8 cellular contexts compared by ENCODE assay signal in genomic region chr11:126211236-126212088, GRCh38. TPM values are rescaled to one million over a fixed set of nuclear protein-coding genes. Genes with fewer than 3 reads are reported as not detected.
A peak's percentile ranks its signal among the peaks of the same experiment; 100 is the strongest.
DNase-seq lines count a peak whose midpoint lies in the region; ATAC-seq, FAIRE-seq and TF ChIP-seq lines count a peak whose summit lies in the region.

TSS of gene FAM118B (plus strand) at chr11:126211782. CDS start at chr11:126235002, 23,220 bp downstream.
TSS of gene RPUSD4 (minus strand) at chr11:126211650. CDS start at chr11:126211638, 12 bp downstream.

- H3K36me3 ChIP-seq in right atrium auricular region, result peaks cover 14% of the 10 kb centered on the region

- H3K4me3 ChIP-seq in right atrium auricular region, result peak within 1 kb of the TSS; percentile 63 to 65

- FAIRE-seq in urothelium cell line (lab: Jason Lieb, UNC), result peak; percentile 63

- TF ChIP-seq CTCF in right atrium auricular region (IDR thresholded peaks at IDR 0.05), result no peak

- H3K27ac ChIP-seq in angular gyrus (ENCODE audit: low read depth, low read length) (peak within 1 kb of the TSS; percentile 26), right atrium auricular region (peak within 1 kb of the TSS; percentile 46 to 79)

- H3K4me1 ChIP-seq in right atrium auricular region, result peaks cover 0 to 19% of the 10 kb centered on the region in 2 donors

- ATAC-seq in GM18505 (IDR thresholded peaks at IDR 0.05; ENCODE audit: unreplicated experiment), result peak; percentile 96
- ATAC-seq in HG02970 (IDR thresholded peaks at IDR 0.05; ENCODE audit: low FRiP score, unreplicated experiment), result peak; percentile 97

- TF ChIP-seq POLR2A in GM18505 (IDR thresholded peaks at IDR 0.05; ENCODE audit: borderline replicate concordance, extremely low read depth, insufficient read depth, insufficient read length), result peak; percentile 97

- H3K9me3 ChIP-seq in right atrium auricular region, result no peaks in the 10 kb centered on the region

- DNase-seq in NCI-H187 treated with DMSO at 0.1 percent for 48 hours (lab: John Stamatoyannopoulos, UW) (peak; percentile 76), T-helper 2 cell (peak; percentile 96 to 98 (median 98)), right atrium auricular region (ENCODE audit: low spot score) (peak; percentile 99), pulmonary artery endothelial cell (ENCODE audit: low read depth, low spot score) (peak; percentile 89), urothelium cell line (ENCODE audit: low spot score) (peak; percentile 97)

- H3K27me3 ChIP-seq in right atrium auricular region, result no peaks in the 10 kb centered on the region

RNA-seq across cellular contexts. Expression of gene FAM118B, which starts in this region (rescaled TPM):
- total RNA-seq in right atrium auricular region (10 to 100 TPM; 16.0 to 16.3 TPM), pulmonary artery endothelial cell (25.6 and 31.0 TPM in 2 replicates)

RNA-seq across cellular contexts. Expression of gene RPUSD4, which starts in this region (rescaled TPM):
- total RNA-seq in right atrium auricular region (10 to 100 TPM; 13.3 to 14.3 TPM), pulmonary artery endothelial cell (46.7 TPM in 2 replicates)

Comparison
In these comparisons a context has a peak if more than half of its experiments do, and no peak if none do; other contexts are left out.
1. Peak in every context shown above with its lines: DNase-seq, ATAC-seq, H3K4me3 ChIP-seq and H3K27ac ChIP-seq.